Comparison of ENCODE assay signal across 9 cellular contexts in genomic region chr17:66567234-66568170, GRCh38.
DNase-seq lines count a peak whose midpoint lies in the region; ATAC-seq, FAIRE-seq and TF ChIP-seq lines count a peak whose summit lies in the region.
"Had no signal": no experiment of that assay in that cellular context is flagged by ENCODE, and none has a peak within 500 bp of the region (broad histone marks: within the 10 kb centered on the region; RNA-seq: fewer than 3 reads in every experiment).

No MANE protein-coding gene starts in this region.

- peaks cover 9% of the 10 kb centered on the region for H3K36me3 Mint-ChIP-seq in WTC11

- H3K4me1 Mint-ChIP-seq in WTC11: peaks cover 32% of the 10 kb centered on the region

- no peak overlapping the region for H3K9ac ChIP-seq in kidney (ENCODE audit: low read length in 2 of 2)

- H3K27ac ChIP-seq in kidney (ENCODE audit: low read depth in 2 of 2, low read length in 2 of 2): no peak overlapping the region
- H3K27ac ChIP-seq: neutrophil had no signal

- FAIRE-seq in bronchial epithelial cell (lab: Jason Lieb, UNC): no peak
- FAIRE-seq in kidney (lab: Jason Lieb, UNC): no peak

- CTCF ChIA-PET in WTC11 (lab: Charles Lee): interaction anchor here (0.6 to 3.0 kb wide), 38 partner anchors 8 to 1062 kb away, joined by 3 to 13 read pairs (median 3); no protein-coding TSS in a partner anchor

- no peak overlapping the region for H3K27ac Mint-ChIP-seq in WTC11

- no peak overlapping the region for H3K4me3 Mint-ChIP-seq in WTC11

- no peaks in the 10 kb centered on the region for H3K4me1 ChIP-seq in kidney (ENCODE audit: control insufficient read depth in 1 of 2, insufficient read depth in 1 of 2, low read depth in 1 of 2, low read length in 2 of 2)

- no peaks in the 10 kb centered on the region for H3K9me3 ChIP-seq in kidney (ENCODE audit: control insufficient read depth in 1 of 2, low read length in 2 of 2)
- H3K9me3 ChIP-seq: neutrophil had no signal

- H3K27me3 ChIP-seq in bronchial epithelial cell (ENCODE audit: control insufficient read depth, insufficient read depth, low read length): no peaks in the 10 kb centered on the region
- H3K27me3 ChIP-seq: neutrophil had no signal

- intact Hi-C loops in kidney (cut with DNase I): no loop called here

- POLR2A ChIA-PET in WTC11 (lab: Charles Lee): interaction anchor here (1.4 kb wide), 1 partner anchor 16 kb away, joined by 3 read pairs; no protein-coding TSS in a partner anchor

- TF ChIP-seq POLR2A in NB4 (IDR thresholded peaks at IDR 0.05; ENCODE audit: extremely low read depth, insufficient read length): no peak

- TF ChIP-seq CTCF in NB4 (IDR thresholded peaks at IDR 0.05; ENCODE audit: low read depth, low read length): peak; percentile 81
- TF ChIP-seq CTCF in WTC11 (IDR thresholded peaks at IDR 0.05): peak; percentile 84
- TF ChIP-seq CTCF in bronchial epithelial cell (IDR thresholded peaks at IDR 0.05; ENCODE audit: insufficient read depth, low read length, severe bottlenecking): peak; percentile 97
- peak; percentile 95 for TF ChIP-seq CTCF in kidney (IDR thresholded peaks at IDR 0.05; ENCODE audit: borderline replicate concordance, extremely low read depth, insufficient read depth)

- no peaks in the 10 kb centered on the region for H3K36me3 ChIP-seq in bronchial epithelial cell (ENCODE audit: control insufficient read depth, insufficient read depth, low read length)
- H3K36me3 ChIP-seq in kidney (ENCODE audit: control insufficient read depth in 1 of 2, insufficient read depth in 2 of 2, low read length in 2 of 2): no peaks in the 10 kb centered on the region
- H3K36me3 ChIP-seq: neutrophil had no signal

- H3K27me3 Mint-ChIP-seq in WTC11 (ENCODE audit: low read depth): peaks cover 2% of the 10 kb centered on the region; the same call in 1 of the 2 replicates

- DNase-seq in ELF-1 (ENCODE audit: low read depth, low spot score) (peak; percentile 89), H4 (ENCODE audit: low spot score) (peak; percentile 82), NB4 (ENCODE audit: low read depth) (peak; percentile 73), WTC11 (ENCODE audit: low spot score) (peak; percentile 89), bronchial epithelial cell (ENCODE audit: low read depth) (peak; percentile 66), kidney (peak; percentile 86)
- DNase-seq in stimulated activated CD4-positive, alpha-beta T cell treated with anti-CD3 and anti-CD28 coated beads, Interleukin-2, amount 100 ng/mL, for 4 hours (ENCODE audit: low read depth): peak; percentile 74

- H3K9me3 Mint-ChIP-seq in WTC11: peaks cover 17% of the 10 kb centered on the region

- no peak overlapping the region for H3K4me3 ChIP-seq in NB4 (ENCODE audit: low read depth, low read length)
- no peak overlapping the region for H3K4me3 ChIP-seq in bronchial epithelial cell (ENCODE audit: low read depth, low read length)
- no peak overlapping the region for H3K4me3 ChIP-seq in kidney (ENCODE audit: low read length in 2 of 2)

- peak; percentile 83 for ATAC-seq in WTC11
- ATAC-seq in HG02623 (IDR thresholded peaks at IDR 0.05; ENCODE audit: unreplicated experiment): no peak

TF ChIP-seq in WTC11, 78 proteins besides CTCF, POLR2A, EP300 and RAD21 (continues in another document):
- TF ChIP-seq, protein P1, sequence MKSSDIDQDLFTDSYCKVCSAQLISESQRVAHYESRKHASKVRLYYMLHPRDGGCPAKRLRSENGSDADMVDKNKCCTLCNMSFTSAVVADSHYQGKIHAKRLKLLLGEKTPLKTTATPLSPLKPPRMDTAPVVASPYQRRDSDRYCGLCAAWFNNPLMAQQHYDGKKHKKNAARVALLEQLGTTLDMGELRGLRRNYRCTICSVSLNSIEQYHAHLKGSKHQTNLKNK (CRISPR knock-in tag; IDR thresholded peaks at IDR 0.05): no peak
- TF ChIP-seq, protein P2, sequence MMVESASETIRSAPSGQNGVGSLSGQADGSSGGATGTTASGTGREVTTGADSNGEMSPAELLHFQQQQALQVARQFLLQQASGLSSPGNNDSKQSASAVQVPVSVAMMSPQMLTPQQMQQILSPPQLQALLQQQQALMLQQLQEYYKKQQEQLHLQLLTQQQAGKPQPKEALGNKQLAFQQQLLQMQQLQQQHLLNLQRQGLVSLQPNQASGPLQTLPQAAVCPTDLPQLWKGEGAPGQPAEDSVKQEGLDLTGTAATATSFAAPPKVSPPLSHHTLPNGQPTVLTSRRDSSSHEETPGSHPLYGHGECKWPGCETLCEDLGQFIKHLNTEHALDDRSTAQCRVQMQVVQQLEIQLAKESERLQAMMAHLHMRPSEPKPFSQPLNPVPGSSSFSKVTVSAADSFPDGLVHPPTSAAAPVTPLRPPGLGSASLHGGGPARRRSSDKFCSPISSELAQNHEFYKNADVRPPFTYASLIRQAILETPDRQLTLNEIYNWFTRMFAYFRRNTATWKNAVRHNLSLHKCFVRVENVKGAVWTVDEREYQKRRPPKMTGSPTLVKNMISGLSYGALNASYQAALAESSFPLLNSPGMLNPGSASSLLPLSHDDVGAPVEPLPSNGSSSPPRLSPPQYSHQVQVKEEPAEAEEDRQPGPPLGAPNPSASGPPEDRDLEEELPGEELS (CRISPR knock-in tag; IDR thresholded peaks at IDR 0.05): peak; percentile 96
- TF ChIP-seq, protein P3, sequence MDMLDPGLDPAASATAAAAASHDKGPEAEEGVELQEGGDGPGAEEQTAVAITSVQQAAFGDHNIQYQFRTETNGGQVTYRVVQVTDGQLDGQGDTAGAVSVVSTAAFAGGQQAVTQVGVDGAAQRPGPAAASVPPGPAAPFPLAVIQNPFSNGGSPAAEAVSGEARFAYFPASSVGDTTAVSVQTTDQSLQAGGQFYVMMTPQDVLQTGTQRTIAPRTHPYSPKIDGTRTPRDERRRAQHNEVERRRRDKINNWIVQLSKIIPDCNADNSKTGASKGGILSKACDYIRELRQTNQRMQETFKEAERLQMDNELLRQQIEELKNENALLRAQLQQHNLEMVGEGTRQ (CRISPR knock-in tag; IDR thresholded peaks at IDR 0.05): no peak
- TF ChIP-seq ZNF317 (CRISPR knock-in tag; IDR thresholded peaks at IDR 0.05; ENCODE audit: borderline replicate concordance, low read depth) (no peak), ZNF138 (CRISPR knock-in tag; conservative IDR thresholded peaks at IDR 0.05) (no peak), TCF7 (CRISPR knock-in tag; IDR thresholded peaks at IDR 0.05; ENCODE audit: low read depth) (no peak)
- TF ChIP-seq, protein P4, sequence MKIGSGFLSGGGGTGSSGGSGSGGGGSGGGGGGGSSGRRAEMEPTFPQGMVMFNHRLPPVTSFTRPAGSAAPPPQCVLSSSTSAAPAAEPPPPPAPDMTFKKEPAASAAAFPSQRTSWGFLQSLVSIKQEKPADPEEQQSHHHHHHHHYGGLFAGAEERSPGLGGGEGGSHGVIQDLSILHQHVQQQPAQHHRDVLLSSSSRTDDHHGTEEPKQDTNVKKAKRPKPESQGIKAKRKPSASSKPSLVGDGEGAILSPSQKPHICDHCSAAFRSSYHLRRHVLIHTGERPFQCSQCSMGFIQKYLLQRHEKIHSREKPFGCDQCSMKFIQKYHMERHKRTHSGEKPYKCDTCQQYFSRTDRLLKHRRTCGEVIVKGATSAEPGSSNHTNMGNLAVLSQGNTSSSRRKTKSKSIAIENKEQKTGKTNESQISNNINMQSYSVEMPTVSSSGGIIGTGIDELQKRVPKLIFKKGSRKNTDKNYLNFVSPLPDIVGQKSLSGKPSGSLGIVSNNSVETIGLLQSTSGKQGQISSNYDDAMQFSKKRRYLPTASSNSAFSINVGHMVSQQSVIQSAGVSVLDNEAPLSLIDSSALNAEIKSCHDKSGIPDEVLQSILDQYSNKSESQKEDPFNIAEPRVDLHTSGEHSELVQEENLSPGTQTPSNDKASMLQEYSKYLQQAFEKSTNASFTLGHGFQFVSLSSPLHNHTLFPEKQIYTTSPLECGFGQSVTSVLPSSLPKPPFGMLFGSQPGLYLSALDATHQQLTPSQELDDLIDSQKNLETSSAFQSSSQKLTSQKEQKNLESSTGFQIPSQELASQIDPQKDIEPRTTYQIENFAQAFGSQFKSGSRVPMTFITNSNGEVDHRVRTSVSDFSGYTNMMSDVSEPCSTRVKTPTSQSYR (CRISPR knock-in tag; IDR thresholded peaks at IDR 0.05): no peak
- TF ChIP-seq, protein P5, sequence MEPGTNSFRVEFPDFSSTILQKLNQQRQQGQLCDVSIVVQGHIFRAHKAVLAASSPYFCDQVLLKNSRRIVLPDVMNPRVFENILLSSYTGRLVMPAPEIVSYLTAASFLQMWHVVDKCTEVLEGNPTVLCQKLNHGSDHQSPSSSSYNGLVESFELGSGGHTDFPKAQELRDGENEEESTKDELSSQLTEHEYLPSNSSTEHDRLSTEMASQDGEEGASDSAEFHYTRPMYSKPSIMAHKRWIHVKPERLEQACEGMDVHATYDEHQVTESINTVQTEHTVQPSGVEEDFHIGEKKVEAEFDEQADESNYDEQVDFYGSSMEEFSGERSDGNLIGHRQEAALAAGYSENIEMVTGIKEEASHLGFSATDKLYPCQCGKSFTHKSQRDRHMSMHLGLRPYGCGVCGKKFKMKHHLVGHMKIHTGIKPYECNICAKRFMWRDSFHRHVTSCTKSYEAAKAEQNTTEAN (CRISPR knock-in tag; IDR thresholded peaks at IDR 0.05): no peak
- TF ChIP-seq, protein P6, sequence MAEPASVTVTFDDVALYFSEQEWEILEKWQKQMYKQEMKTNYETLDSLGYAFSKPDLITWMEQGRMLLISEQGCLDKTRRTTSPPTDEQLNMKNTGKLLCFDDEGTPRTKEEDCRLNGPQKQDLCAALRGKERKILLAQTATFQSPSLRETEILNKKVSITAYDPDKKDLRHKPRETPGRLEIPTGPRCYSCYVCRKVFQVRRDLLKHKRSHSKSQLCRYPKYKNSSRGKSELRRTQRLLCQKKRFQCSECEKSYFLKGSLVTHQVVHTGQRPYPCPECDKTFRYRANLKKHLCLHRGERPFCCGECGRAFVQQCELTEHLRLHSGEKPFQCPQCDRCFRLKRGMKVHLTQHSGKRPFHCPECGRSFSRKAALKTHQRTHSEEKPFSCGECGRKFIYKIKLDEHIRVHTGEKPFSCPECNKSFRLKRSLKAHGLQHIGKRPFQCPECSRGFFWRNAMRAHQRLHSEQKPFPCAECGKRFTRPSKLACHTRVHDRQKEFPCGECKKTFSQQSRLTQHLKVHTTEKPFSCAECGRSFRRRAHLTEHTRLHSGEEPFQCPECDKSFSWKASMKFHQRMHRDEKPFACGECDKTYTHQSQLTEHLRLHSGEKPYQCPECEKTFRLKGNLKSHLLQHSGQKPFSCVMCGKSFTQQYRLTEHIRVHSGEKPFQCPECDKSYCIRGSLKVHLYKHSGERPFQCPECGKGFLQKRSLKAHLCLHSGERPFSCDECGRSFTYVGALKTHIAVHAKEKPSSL (CRISPR knock-in tag; conservative IDR thresholded peaks at IDR 0.05): no peak
